Comparison of ENCODE assay signal across 10 cellular contexts in the genomic region with DNA sequence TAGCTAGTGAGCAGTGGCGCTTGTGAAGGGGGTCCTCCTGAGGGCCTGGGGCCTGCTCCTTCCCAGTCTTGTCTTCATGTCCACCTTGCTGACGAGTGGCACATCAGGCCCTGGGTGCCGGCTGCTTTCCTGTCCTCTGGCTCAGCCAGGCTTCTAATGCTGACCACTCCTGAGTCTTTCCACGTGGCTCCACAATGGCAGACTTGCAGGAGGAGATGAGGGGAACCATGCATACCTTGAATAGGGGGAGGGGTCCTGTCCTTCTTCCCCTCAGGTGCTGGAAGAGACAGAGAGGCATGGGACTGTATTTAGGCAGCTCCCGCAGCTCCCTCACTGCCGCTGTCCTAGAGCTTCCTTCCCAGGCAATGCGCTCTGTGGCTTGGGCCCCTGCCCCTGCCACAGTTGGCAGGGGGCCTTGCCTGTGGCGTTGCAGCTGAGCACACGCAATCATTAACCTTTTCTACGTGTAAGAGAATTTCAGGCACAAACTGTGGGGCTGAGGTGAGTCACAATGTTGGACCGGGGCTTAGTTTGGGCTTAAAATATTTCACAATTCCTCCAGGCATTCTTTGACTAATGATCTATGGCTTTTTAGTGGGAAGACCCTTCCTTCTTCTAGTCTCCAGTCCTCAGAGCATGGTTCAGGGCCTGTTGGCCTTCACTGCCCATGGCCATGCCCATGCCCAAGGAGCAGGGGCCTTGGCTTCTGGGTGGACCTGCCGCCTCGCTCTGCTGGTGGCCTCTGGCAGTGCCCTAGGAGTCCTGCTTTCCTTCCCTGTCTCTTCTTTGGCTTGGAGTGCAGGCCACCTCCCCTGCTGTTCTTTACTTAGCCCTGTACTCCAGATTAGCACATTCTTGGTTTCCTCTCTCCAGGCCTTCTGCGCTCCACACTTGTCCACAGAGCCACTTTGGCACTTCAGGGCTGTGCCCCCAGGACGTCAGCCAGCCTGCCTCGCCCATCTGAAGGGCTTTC. TPM values are rescaled to one million over a fixed set of nuclear protein-coding genes. Genes with fewer than 3 reads are reported as not detected.
DNase-seq lines count a peak whose midpoint lies in the region; ATAC-seq and TF ChIP-seq lines count a peak whose summit lies in the region.
"Had no signal": no experiment of that assay in that cellular context is flagged by ENCODE, and none has a peak within 500 bp of the region (broad histone marks: within the 10 kb centered on the region; RNA-seq: fewer than 3 reads in every experiment).

No MANE protein-coding gene starts in this region.

- peak overlapping the region; percentile 67 for H2BK5ac ChIP-seq in mesenchymal stem cell (ENCODE audit: low read depth, low read length, poor library complexity, severe bottlenecking)

- H3K27ac Mint-ChIP-seq in activated CD8-positive, alpha-beta T cell treated with anti-CD3 and anti-CD28 coated beads, Interleukin-2, amount 10 ng/mL, durations not matched to agents 7 days and 5 days: no peak overlapping the region

- no peak overlapping the region for H3K4ac ChIP-seq in mesenchymal stem cell (ENCODE audit: low read depth in 1 of 2, low read length in 2 of 2)

- peak overlapping the region in 1 of 2 experiments; percentile 59 for H3K18ac ChIP-seq in mesenchymal stem cell (ENCODE audit: low read depth in 1 of 2, low read length in 2 of 2)

- H3K23ac ChIP-seq in mesenchymal stem cell (ENCODE audit: low read length in 2 of 2): no peak overlapping the region

- no peak for ATAC-seq in GM21723 (IDR thresholded peaks at IDR 0.05; ENCODE audit: unreplicated experiment)
- no peak for ATAC-seq in activated CD8-positive, alpha-beta T cell treated with anti-CD3 and anti-CD28 coated beads, Interleukin-2, amount 10 ng/mL, durations not matched to agents 7 days and 5 days

- no peak overlapping the region for H3K9ac ChIP-seq in HUES48 (ENCODE audit: low read depth, low read length)
- H3K9ac ChIP-seq in mesenchymal stem cell (ENCODE audit: low read length): peak overlapping the region; percentile 48

- H2BK15ac ChIP-seq in mesenchymal stem cell (ENCODE audit: low read depth, poor library complexity, severe bottlenecking): no peak overlapping the region

- H3K27me3 ChIP-seq in HUES48 (ENCODE audit: control insufficient read depth, insufficient read depth, low read length) (no peaks in the 10 kb centered on the region), mesenchymal stem cell (ENCODE audit: control insufficient read depth in 1 of 2, insufficient read depth in 1 of 2, low read length in 2 of 2) (no peaks in the 10 kb centered on the region)

- H3K4me1 ChIP-seq in HUES48 (ENCODE audit: control insufficient read depth, insufficient read depth, low read length) (peaks cover 19% of the 10 kb centered on the region), mesenchymal stem cell (ENCODE audit: control insufficient read depth, insufficient read depth, low read depth, low read length) (peaks cover 35% of the 10 kb centered on the region)

- H3K36me3 Mint-ChIP-seq in activated CD8-positive, alpha-beta T cell treated with anti-CD3 and anti-CD28 coated beads, Interleukin-2, amount 10 ng/mL, durations not matched to agents 7 days and 5 days (ENCODE audit: low read depth): peaks cover 3% of the 10 kb centered on the region
- H3K36me3 Mint-ChIP-seq: naive B cell had no signal

- H3K4me3 Mint-ChIP-seq in activated CD8-positive, alpha-beta T cell treated with anti-CD3 and anti-CD28 coated beads, Interleukin-2, amount 10 ng/mL, durations not matched to agents 7 days and 5 days: no peak overlapping the region

- WGBS in mesenchymal stem cell: 78% methylated on average over 16 of the region's 16 CpGs

- H2AFZ ChIP-seq in mesenchymal stem cell (ENCODE audit: low read depth, low read length): no peak overlapping the region

- peak overlapping the region; percentile 33 for H3K4me2 ChIP-seq in mesenchymal stem cell (ENCODE audit: low read length, poor library complexity, severe bottlenecking)

- peak overlapping the region in 1 of 2 experiments; percentile 66 for H3K14ac ChIP-seq in mesenchymal stem cell (ENCODE audit: low read length in 2 of 2)

- H3K4me3 ChIP-seq in HUES48 (ENCODE audit: low read depth, low read length) (no peak overlapping the region), choroid plexus epithelial cell (ENCODE audit: low read depth, low read length) (no peak overlapping the region), mesenchymal stem cell (ENCODE audit: insufficient read depth in 1 of 2, low read depth in 1 of 2, low read length in 2 of 2) (peak overlapping the region in 1 of 2 experiments; percentile 59)

- CTCF ChIA-PET in activated CD8-positive, alpha-beta T cell treated with anti-CD3 and anti-CD28 coated beads, Interleukin-2, amount 10 ng/mL, durations not matched to agents 7 days and 5 days (lab: Charles Lee): interaction anchor here (0.7 to 18.6 kb wide), 19 partner anchors 7 to 258 kb away, joined by 3 to 724 read pairs (median 18); a partner anchor contains a TSS

- no peak overlapping the region for H2BK120ac ChIP-seq in mesenchymal stem cell (ENCODE audit: low read depth, low read length)

- peaks cover 52% of the 10 kb centered on the region for H3K4me1 Mint-ChIP-seq in activated CD8-positive, alpha-beta T cell treated with anti-CD3 and anti-CD28 coated beads, Interleukin-2, amount 10 ng/mL, durations not matched to agents 7 days and 5 days (ENCODE audit: low read depth)

- peak overlapping the region; percentile 9 for H4K8ac ChIP-seq in mesenchymal stem cell (ENCODE audit: low read length)

- H3K36me3 ChIP-seq in HUES48 (ENCODE audit: control insufficient read depth, insufficient read depth, low read length) (no peaks in the 10 kb centered on the region), mesenchymal stem cell (ENCODE audit: control insufficient read depth in 1 of 2, insufficient read depth in 2 of 2, low read depth in 1 of 2, low read length in 2 of 2) (peaks cover 0 to 4% of the 10 kb centered on the region in 2 experiments)

- peak overlapping the region in 1 of 2 experiments; percentile 7 for H2BK12ac ChIP-seq in mesenchymal stem cell (ENCODE audit: low read length in 2 of 2)

- H3K79me1 ChIP-seq in mesenchymal stem cell (replicated peaks; ENCODE audit: low read length, poor library complexity, severe bottlenecking): peaks cover 5% of the 10 kb centered on the region

- DNase-seq in A172 (ENCODE audit: low spot score) (peak; percentile 39), choroid plexus epithelial cell (ENCODE audit: low read depth) (peak; percentile 87), mesenchymal stem cell (no peak), DMS114 treated with DMSO at 0.1 percent for 48 hours (lab: John Stamatoyannopoulos, UW; ENCODE audit: unreplicated experiment) (no peak), UCSD-AML1 (lab: John Stamatoyannopoulos, UW; ENCODE audit: unreplicated experiment) (no peak)
- no peak for DNase-seq in activated CD8-positive, alpha-beta T cell treated with anti-CD3 and anti-CD28 coated beads, Interleukin-2, amount 10 ng/mL, durations not matched to agents 7 days and 5 days
- DNase-seq: naive B cell, NCI-H526 treated with DMSO at 0.1 percent for 48 hours had no signal

- H3K9me3 ChIP-seq in HUES48 (ENCODE audit: control insufficient read depth, insufficient read depth, low read length) (no peaks in the 10 kb centered on the region), mesenchymal stem cell (ENCODE audit: control insufficient read depth, low read length) (no peaks in the 10 kb centered on the region)

- no peaks in the 10 kb centered on the region for H3K27me3 Mint-ChIP-seq in activated CD8-positive, alpha-beta T cell treated with anti-CD3 and anti-CD28 coated beads, Interleukin-2, amount 10 ng/mL, durations not matched to agents 7 days and 5 days (ENCODE audit: low read depth)
- H3K27me3 Mint-ChIP-seq: naive B cell had no signal

- peak overlapping the region; percentile 40 for H2AK5ac ChIP-seq in mesenchymal stem cell (ENCODE audit: low read length, severe bottlenecking)

- H4K91ac ChIP-seq in mesenchymal stem cell (ENCODE audit: low read length): no peak overlapping the region

- TF ChIP-seq CTCF in choroid plexus epithelial cell (conservative IDR thresholded peaks at IDR 0.05; ENCODE audit: low read depth, low read length): peak; percentile 17

- no peaks in the 10 kb centered on the region for H3K9me3 Mint-ChIP-seq in activated CD8-positive, alpha-beta T cell treated with anti-CD3 and anti-CD28 coated beads, Interleukin-2, amount 10 ng/mL, durations not matched to agents 7 days and 5 days (ENCODE audit: insufficient read depth)
- H3K9me3 Mint-ChIP-seq: naive B cell had no signal

- POLR2A ChIA-PET in activated CD8-positive, alpha-beta T cell treated with anti-CD3 and anti-CD28 coated beads, Interleukin-2, amount 10 ng/mL, durations not matched to agents 7 days and 5 days (lab: Charles Lee): no interaction called here

- peak overlapping the region; percentile 75 for H3K27ac ChIP-seq in HUES48 (ENCODE audit: low read depth, low read length)
- H3K27ac ChIP-seq in mesenchymal stem cell (ENCODE audit: low read length, poor library complexity, severe bottlenecking): peak overlapping the region; percentile 87

RNA-seq across cellular contexts. Expression of a gene that starts 39.1 kb away (rescaled TPM):
- 46.9 and 48.6 TPM in 2 replicates for total RNA-seq in A172 (2014; rRNA removed; shearing (Covaris generic))
- polyA plus RNA-seq in mesenchymal stem cell (2013, experiment 1 of 2): 73.7 TPM
- 75.7 TPM for polyA plus RNA-seq in mesenchymal stem cell (2013, experiment 2 of 2)
- total RNA-seq in activated CD8-positive, alpha-beta T cell treated with anti-CD3 and anti-CD28 coated beads, Interleukin-2, amount 10 ng/mL, durations not matched to agents 7 days and 5 days: 10 to 100 TPM; 59.0 to 61.3 TPM

RNA-seq across cellular contexts. Expression of a gene that starts 46.8 kb away (rescaled TPM):
- not detected in 2 replicates for total RNA-seq in A172 (2014; rRNA removed; shearing (Covaris generic))
- polyA plus RNA-seq in mesenchymal stem cell (2013, experiment 1 of 2): 0.04 TPM
- 0.07 TPM for polyA plus RNA-seq in mesenchymal stem cell (2013, experiment 2 of 2)
- total RNA-seq in activated CD8-positive, alpha-beta T cell treated with anti-CD3 and anti-CD28 coated beads, Interleukin-2, amount 10 ng/mL, durations not matched to agents 7 days and 5 days: not detected

RNA-seq across cellular contexts. Expression of a gene that starts 48.5 kb away (rescaled TPM):
- total RNA-seq in A172 (2014; rRNA removed; shearing (Covaris generic)): not detected in 2 replicates
- 0.11 TPM for polyA plus RNA-seq in mesenchymal stem cell (2013, experiment 1 of 2)
- not detected for polyA plus RNA-seq in mesenchymal stem cell (2013, experiment 2 of 2)
- total RNA-seq in activated CD8-positive, alpha-beta T cell treated with anti-CD3 and anti-CD28 coated beads, Interleukin-2, amount 10 ng/mL, durations not matched to agents 7 days and 5 days: under 1 TPM in 1 of 2 experiments, not detected in 1; 0.32 TPM

Comparison
In these comparisons a context has a peak if more than half of its experiments do, and no peak if none do; other contexts are left out.
1. DNase-seq: peak in A172 (single experiment) and choroid plexus epithelial cell (single experiment); none in mesenchymal stem cell (single experiment), DMS114 treated with DMSO at 0.1 percent for 48 hours (single experiment), UCSD-AML1 (single experiment) and activated CD8-positive, alpha-beta T cell treated with anti-CD3 and anti-CD28 coated beads, Interleukin-2, amount 10 ng/mL, durations not matched to agents 7 days and 5 days (single experiment).